Comparison of ENCODE assay signal across 8 cellular contexts in genomic region chr4:107930821-107931774, GRCh38. TPM values are rescaled to one million over a fixed set of nuclear protein-coding genes. Genes with fewer than 3 reads are reported as not detected.
DNase-seq lines count a peak whose midpoint lies in the region; ATAC-seq and TF ChIP-seq lines count a peak whose summit lies in the region.

Gene CYP2U1 (plus strand): TSS chr4:107931549. CDS start chr4:107931644, 95 bp downstream.

- no peaks in the 10 kb centered on the region for H3K79me2 ChIP-seq in OCI-LY1 (ENCODE audit: insufficient read depth, low read length)

- H3K4me3 ChIP-seq in CD8-positive, alpha-beta T cell (ENCODE audit: low read depth, low read length), result peak within 1 kb of the TSS; percentile 61
- peak within 1 kb of the TSS; percentile 73 for H3K4me3 ChIP-seq in OCI-LY1 (ENCODE audit: low read depth, low read length, poor library complexity, severe bottlenecking)
- H3K4me3 ChIP-seq in epithelial cell of proximal tubule (ENCODE audit: low read depth, low read length), result peak within 1 kb of the TSS; percentile 60
- peak within 1 kb of the TSS; percentile 84 for H3K4me3 ChIP-seq in mucosa of stomach (ENCODE audit: low read length)

- no peaks in the 10 kb centered on the region for H3K9me3 ChIP-seq in CD8-positive, alpha-beta T cell (ENCODE audit: low read length)
- H3K9me3 ChIP-seq in OCI-LY1 (ENCODE audit: low read length) (no peaks in the 10 kb centered on the region), mucosa of stomach (ENCODE audit: control insufficient read depth, low read length) (no peaks in the 10 kb centered on the region)

- H3K9me2 ChIP-seq in OCI-LY1 (ENCODE audit: low read depth, low read length), result no peaks in the 10 kb centered on the region

- H2AFZ ChIP-seq in OCI-LY1 (ENCODE audit: low read length), result peak within 1 kb of the TSS; percentile 9; the same call in 1 of the 2 replicates

- H3K4me1 ChIP-seq in CD8-positive, alpha-beta T cell (ENCODE audit: insufficient read depth, low read length), result peaks cover 8% of the 10 kb centered on the region
- H3K4me1 ChIP-seq in OCI-LY1 (ENCODE audit: insufficient read depth, low read length, severe bottlenecking), result peaks cover 27% of the 10 kb centered on the region
- peaks cover 7% of the 10 kb centered on the region for H3K4me1 ChIP-seq in mucosa of stomach (ENCODE audit: control insufficient read depth, insufficient read depth, low read length)

- H3K36me3 ChIP-seq in CD8-positive, alpha-beta T cell (ENCODE audit: insufficient read depth, low read length), result no peaks in the 10 kb centered on the region
- H3K36me3 ChIP-seq in OCI-LY1 (ENCODE audit: insufficient read depth, low read length) (peaks cover 2% of the 10 kb centered on the region; the same call in 1 of the 2 replicates), mucosa of stomach (ENCODE audit: control insufficient read depth, insufficient read depth, low read length) (no peaks in the 10 kb centered on the region)

- H3K27ac Mint-ChIP-seq in CD8-positive, alpha-beta T cell, result peak within 1 kb of the TSS; percentile 92

- H3K9ac ChIP-seq in OCI-LY1 (ENCODE audit: low read length) (peak within 1 kb of the TSS; percentile 70), mucosa of stomach (ENCODE audit: low read length) (peak within 1 kb of the TSS; percentile 64)

- no peaks in the 10 kb centered on the region for H3K27me3 ChIP-seq in CD8-positive, alpha-beta T cell (ENCODE audit: insufficient read depth, low read length)
- H3K27me3 ChIP-seq in OCI-LY1 (ENCODE audit: insufficient read depth, low read length) (no peaks in the 10 kb centered on the region), mucosa of stomach (ENCODE audit: control insufficient read depth, insufficient read depth, low read length) (no peaks in the 10 kb centered on the region)

- DNase-seq in CD8-positive, alpha-beta T cell, result peak; percentile 48 to 87 (median 77)
- DNase-seq in activated T-cell treated with anti-CD3 and anti-CD28 coated beads for 4 hours (peak; percentile 65), epithelial cell of proximal tubule (ENCODE audit: low read depth) (no peak)
- peak; percentile 81 for DNase-seq in stimulated activated CD8-positive, alpha-beta memory T cell treated with anti-CD3 and anti-CD28 coated beads, Interleukin-4, amount 100 ng/mL, for 48 hours

- peak within 1 kb of the TSS; percentile 75 for H3K4me2 ChIP-seq in OCI-LY1 (ENCODE audit: low read length)

- H3K4me3 Mint-ChIP-seq in CD8-positive, alpha-beta T cell, result peak within 1 kb of the TSS; percentile 95

- intact Hi-C loops in CD8-positive, alpha-beta T cell (cut with DNase I, micrococcal nuclease), result loop anchor here (1.0 to 10.0 kb wide), 9 partner anchors 18 to 1616 kb away; partner anchors contain the start of genes HADH (in 2 of the 2), AIMP1 (in 1 of the 2), OSTC (in 1 of the 2) and PAPSS1 (in 1 of the 2)

- CTCF ChIA-PET in CD8-positive, alpha-beta T cell (lab: Charles Lee), result interaction anchor here (1.4 kb wide), 2 partner anchors 16 to 173 kb away, joined by 3 read pairs; no protein-coding TSS in a partner anchor

- H3F3A ChIP-seq in OCI-LY1 (ENCODE audit: insufficient read depth, low read length), result no peaks in the 10 kb centered on the region

- peaks cover 35% of the 10 kb centered on the region for H3K4me1 Mint-ChIP-seq in CD8-positive, alpha-beta T cell (ENCODE audit: low read depth)

- H4K20me1 ChIP-seq in OCI-LY1 (ENCODE audit: insufficient read depth, low read length), result no peaks in the 10 kb centered on the region

- ATAC-seq in CD8-positive, alpha-beta T cell, result peak; percentile 92
- ATAC-seq in GM19395 (IDR thresholded peaks at IDR 0.05; ENCODE audit: unreplicated experiment) (peak; percentile 96), HG03521 (IDR thresholded peaks at IDR 0.05; ENCODE audit: unreplicated experiment) (peak; percentile 94)

- no peaks in the 10 kb centered on the region for H3K27me3 Mint-ChIP-seq in CD8-positive, alpha-beta T cell (ENCODE audit: low read depth)

- H3K9me3 Mint-ChIP-seq in CD8-positive, alpha-beta T cell, result no peaks in the 10 kb centered on the region

- peaks cover 15% of the 10 kb centered on the region for H3K36me3 Mint-ChIP-seq in CD8-positive, alpha-beta T cell

- POLR2A ChIA-PET in CD8-positive, alpha-beta T cell (lab: Charles Lee), result interaction anchor here (0.6 to 2.9 kb wide), 7 partner anchors 9 to 689 kb away, joined by 3 to 12 read pairs (median 3); partner anchors contain the start of genes PAPSS1 and RPL34

- H3K27ac ChIP-seq in CD8-positive, alpha-beta T cell (ENCODE audit: low read depth, low read length), result peak within 1 kb of the TSS; percentile 48
- H3K27ac ChIP-seq in OCI-LY1 (ENCODE audit: low read depth, low read length, poor library complexity, severe bottlenecking), result peak within 1 kb of the TSS; percentile 12

- TF ChIP-seq CTCF in CD8-positive, alpha-beta T cell (IDR thresholded peaks at IDR 0.05), result no peak
- TF ChIP-seq CTCF in OCI-LY1 (IDR thresholded peaks at IDR 0.05; ENCODE audit: low read length), result no peak
- TF ChIP-seq CTCF in epithelial cell of proximal tubule (conservative IDR thresholded peaks at IDR 0.05; ENCODE audit: low read depth, low read length), result no peak

RNA-seq across cellular contexts. Expression of gene CYP2U1, which starts in this region (rescaled TPM):
- total RNA-seq in CD8-positive, alpha-beta T cell, result 1 to 10 TPM; 3.4 to 3.6 TPM
- total RNA-seq in epithelial cell of proximal tubule, result 5.0 and 5.5 TPM in 2 replicates
